ENCODE assay signal across 39 cellular contexts in the genomic region with DNA sequence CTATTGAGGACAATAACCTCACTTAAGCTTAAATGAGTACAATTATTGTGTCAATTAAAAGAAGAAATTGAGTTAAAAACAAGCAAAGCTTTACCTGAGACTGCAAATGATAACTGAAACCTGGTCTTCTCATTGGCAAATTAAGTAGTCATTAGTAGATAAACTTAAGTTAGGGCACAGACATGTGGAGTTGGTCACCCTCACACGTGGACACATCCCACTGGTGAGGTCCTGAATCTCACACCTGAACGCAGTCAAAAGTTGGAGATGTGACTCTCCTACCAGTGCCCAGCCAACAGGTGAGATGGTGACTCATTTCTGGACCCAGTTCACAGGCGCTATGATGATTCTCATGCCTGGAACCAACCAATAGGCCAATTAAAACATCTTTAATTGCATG.
"Had no signal": no experiment of that assay in that cellular context is flagged by ENCODE, and none has a peak within 500 bp of the region (broad histone marks: within the 10 kb centered on the region; RNA-seq: fewer than 3 reads in every experiment).

No MANE protein-coding gene starts in this region.

- H3K4me3 ChIP-seq: adrenal gland, ascending aorta, body of pancreas, breast epithelium, cardiac muscle cell had no signal

- H3K27ac ChIP-seq: adrenal gland, ascending aorta, body of pancreas, brain microvascular endothelial cell, breast epithelium, cardiac muscle cell had no signal

- DNase-seq: activated effector memory CD4-positive, alpha-beta T cell treated with anti-CD3 and anti-CD28 coated beads, Interleukin-2, amount 50 U/mL, for 16 hours; activated effector memory CD4-positive, alpha-beta T cell treated with Interleukin-2 at 50 U/mL for 16 hours; activated gamma-delta T cell; activated gamma-delta T cell treated with Interleukin-2 at 50 U/mL for 16 hours; activated naive CD4-positive, alpha-beta T cell; activated naive CD4-positive, alpha-beta T cell treated with anti-CD3 and anti-CD28 coated beads for 36 hours; activated naive CD4-positive, alpha-beta T cell treated with anti-CD3 and anti-CD28 coated beads, Interleukin-2, amount 10 ng/mL, durations not matched to agents 7 days and 5 days; activated naive CD4-positive, alpha-beta T cell treated with anti-CD3 and anti-CD28 coated beads, Interleukin-2, amount 50 U/mL, for 16 hours; activated naive CD4-positive, alpha-beta T cell treated with Interleukin-2 at 50 U/mL for 16 hours; activated naive CD8-positive, alpha-beta T cell treated with anti-CD3 and anti-CD28 coated beads for 36 hours; activated naive CD8-positive, alpha-beta T cell treated with anti-CD3 and anti-CD28 coated beads, Interleukin-2, amount 10 ng/mL, durations not matched to agents 7 days and 5 days; activated naive CD8-positive, alpha-beta T cell treated with anti-CD3 and anti-CD28 coated beads, Interleukin-2, amount 50 U/mL, for 24 hours; activated T-cell treated with anti-CD3 and anti-CD28 coated beads, Interleukin-2, amount 50 U/mL, for 1 hour; activated T-cell treated with anti-CD3 and anti-CD28 coated beads, Interleukin-2, amount 50 U/mL, for 24 hours; activated T-cell treated with anti-CD3 and anti-CD28 coated beads, Interleukin-2, amount 50 U/mL, for 4 hours; activated T-cell treated with anti-CD3 and anti-CD28 coated beads, Interleukin-2, amount 50 U/mL, for 48 hours; activated T-cell treated with anti-CD3 and anti-CD28 coated beads, Interleukin-2, amount 50 U/mL, for 72 hours; adrenal gland; amniotic stem cell; amygdala; anterior cingulate cortex; body of pancreas; brain microvascular endothelial cell; caudate nucleus; central memory CD4-positive, alpha-beta T cell; cerebellar nuclear complex had no signal

- H3K27me3 Mint-ChIP-seq: activated naive CD4-positive, alpha-beta T cell treated with anti-CD3 and anti-CD28 coated beads, Interleukin-2, amount 10 ng/mL, durations not matched to agents 7 days and 5 days; activated naive CD8-positive, alpha-beta T cell treated with anti-CD3 and anti-CD28 coated beads, Interleukin-2, amount 10 ng/mL, durations not matched to agents 7 days and 5 days had no signal

- H3K9me3 Mint-ChIP-seq: activated naive CD4-positive, alpha-beta T cell treated with anti-CD3 and anti-CD28 coated beads for 36 hours; activated naive CD4-positive, alpha-beta T cell treated with anti-CD3 and anti-CD28 coated beads, Interleukin-2, amount 50 U/mL, for 24 hours; activated naive CD8-positive, alpha-beta T cell treated with anti-CD3 and anti-CD28 coated beads for 36 hours; activated T-cell treated with anti-CD3 and anti-CD28 coated beads, Interleukin-2, amount 50 U/mL, for 24 hours; activated T-cell treated with anti-CD3 and anti-CD28 coated beads, Interleukin-2, amount 50 U/mL, for 4 hours; activated T-helper 17 cell treated with anti-CD3 and anti-CD28 coated beads, Interleukin-2, amount 50 U/mL, for 72 hours had no signal

- H3K27me3 ChIP-seq: ascending aorta, brain microvascular endothelial cell, cardiac muscle cell had no signal

- H3K36me3 Mint-ChIP-seq: activated naive CD4-positive, alpha-beta T cell treated with anti-CD3 and anti-CD28 coated beads, Interleukin-2, amount 10 ng/mL, durations not matched to agents 7 days and 5 days; activated naive CD4-positive, alpha-beta T cell treated with anti-CD3 and anti-CD28 coated beads, Interleukin-2, amount 50 U/mL, for 24 hours; activated naive CD4-positive, alpha-beta T cell treated with anti-CD3 and anti-CD28 coated beads, Interleukin-2, amount 50 U/mL, for 72 hours; activated naive CD8-positive, alpha-beta T cell; activated naive CD8-positive, alpha-beta T cell treated with anti-CD3 and anti-CD28 coated beads for 36 hours; activated naive CD8-positive, alpha-beta T cell treated with anti-CD3 and anti-CD28 coated beads, Interleukin-2, amount 10 ng/mL, durations not matched to agents 7 days and 5 days; brain had no signal

- H3K4me3 Mint-ChIP-seq: activated naive CD4-positive, alpha-beta T cell treated with anti-CD3 and anti-CD28 coated beads for 36 hours; activated naive CD4-positive, alpha-beta T cell treated with anti-CD3 and anti-CD28 coated beads, Interleukin-2, amount 10 ng/mL, durations not matched to agents 7 days and 5 days; activated naive CD4-positive, alpha-beta T cell treated with anti-CD3 and anti-CD28 coated beads, Interleukin-2, amount 50 U/mL, for 24 hours; activated naive CD8-positive, alpha-beta T cell; activated naive CD8-positive, alpha-beta T cell treated with anti-CD3 and anti-CD28 coated beads for 36 hours; activated naive CD8-positive, alpha-beta T cell treated with anti-CD3 and anti-CD28 coated beads, Interleukin-2, amount 10 ng/mL, durations not matched to agents 7 days and 5 days; activated naive CD8-positive, alpha-beta T cell treated with anti-CD3 and anti-CD28 coated beads, Interleukin-2, amount 50 U/mL, for 24 hours; activated T-cell treated with anti-CD3 and anti-CD28 coated beads, Interleukin-2, amount 50 U/mL, for 24 hours; activated T-cell treated with anti-CD3 and anti-CD28 coated beads, Interleukin-2, amount 50 U/mL, for 4 hours; activated T-cell treated with anti-CD3 and anti-CD28 coated beads, Interleukin-2, amount 50 U/mL, for 72 hours; activated T-helper 1 cell treated with anti-CD3 and anti-CD28 coated beads, Interleukin-12 subunit alpha, Interleukin-12 subunit beta, Interleukin-2, Interleukin-4 antibody, amounts not matched to agents 30 ng/mL and 10 ng/mL and 1 ng/mL, durations not matched to agents 14 hours and 24 hours and 36 hours; activated T-helper 17 cell treated with anti-CD3 and anti-CD28 coated beads, Interleukin-2, amount 50 U/mL, for 72 hours; brain; central memory CD8-positive, alpha-beta T cell had no signal

- H3K27ac Mint-ChIP-seq: activated naive CD4-positive, alpha-beta T cell treated with anti-CD3 and anti-CD28 coated beads for 36 hours; activated naive CD4-positive, alpha-beta T cell treated with anti-CD3 and anti-CD28 coated beads, Interleukin-2, amount 10 ng/mL, durations not matched to agents 7 days and 5 days; activated naive CD4-positive, alpha-beta T cell treated with anti-CD3 and anti-CD28 coated beads, Interleukin-2, amount 50 U/mL, for 24 hours; activated naive CD4-positive, alpha-beta T cell treated with anti-CD3 and anti-CD28 coated beads, Interleukin-2, amount 50 U/mL, for 72 hours; activated naive CD8-positive, alpha-beta T cell; activated naive CD8-positive, alpha-beta T cell treated with anti-CD3 and anti-CD28 coated beads for 36 hours; activated naive CD8-positive, alpha-beta T cell treated with anti-CD3 and anti-CD28 coated beads, Interleukin-2, amount 10 ng/mL, durations not matched to agents 7 days and 5 days; activated naive CD8-positive, alpha-beta T cell treated with anti-CD3 and anti-CD28 coated beads, Interleukin-2, amount 50 U/mL, for 24 hours; activated T-cell treated with anti-CD3 and anti-CD28 coated beads, Interleukin-2, amount 50 U/mL, for 24 hours; activated T-cell treated with anti-CD3 and anti-CD28 coated beads, Interleukin-2, amount 50 U/mL, for 72 hours; activated T-helper 1 cell treated with anti-CD3 and anti-CD28 coated beads, Interleukin-12 subunit alpha, Interleukin-12 subunit beta, Interleukin-2, Interleukin-4 antibody, amounts not matched to agents 30 ng/mL and 10 ng/mL and 1 ng/mL, durations not matched to agents 14 hours and 24 hours and 36 hours; activated T-helper 17 cell treated with anti-CD3 and anti-CD28 coated beads, Interleukin-2, amount 50 U/mL, for 72 hours; activated T-helper 2 cell treated with anti-CD3 and anti-CD28 coated beads, Interferon-gamma antibody, Interleukin-2, Interleukin-4, amounts not matched to agents 10 μg/mL and 5 μg/mL and 100 μg/mL, durations not matched to agents 14 hours and 24 hours and 36 hours; brain had no signal

- H3K9me3 ChIP-seq: adrenal gland, ascending aorta, body of pancreas, breast epithelium had no signal

- H3K4me1 ChIP-seq: adrenal gland, ascending aorta, body of pancreas, breast epithelium had no signal

- H3K36me3 ChIP-seq: adrenal gland, ascending aorta, brain microvascular endothelial cell, breast epithelium, cardiac muscle cell had no signal

- H3K4me1 Mint-ChIP-seq: activated naive CD4-positive, alpha-beta T cell treated with anti-CD3 and anti-CD28 coated beads, Interleukin-2, amount 10 ng/mL, durations not matched to agents 7 days and 5 days; activated naive CD4-positive, alpha-beta T cell treated with anti-CD3 and anti-CD28 coated beads, Interleukin-2, amount 50 U/mL, for 24 hours; activated naive CD8-positive, alpha-beta T cell treated with anti-CD3 and anti-CD28 coated beads for 36 hours; activated naive CD8-positive, alpha-beta T cell treated with anti-CD3 and anti-CD28 coated beads, Interleukin-2, amount 10 ng/mL, durations not matched to agents 7 days and 5 days; activated naive CD8-positive, alpha-beta T cell treated with anti-CD3 and anti-CD28 coated beads, Interleukin-2, amount 50 U/mL, for 24 hours; activated T-helper 17 cell treated with anti-CD3 and anti-CD28 coated beads, Interleukin-2, amount 50 U/mL, for 72 hours; central memory CD8-positive, alpha-beta T cell had no signal

- FAIRE-seq: astrocyte, bronchial epithelial cell had no signal

- ATAC-seq: activated naive CD4-positive, alpha-beta T cell treated with anti-CD3 and anti-CD28 coated beads, Interleukin-2, amount 50 U/mL, for 72 hours; activated naive CD8-positive, alpha-beta T cell treated with anti-CD3 and anti-CD28 coated beads, Interleukin-2, amount 50 U/mL, for 24 hours; activated T-cell treated with anti-CD3 and anti-CD28 coated beads, Interleukin-2, amount 50 U/mL, for 4 hours; activated T-cell treated with anti-CD3 and anti-CD28 coated beads, Interleukin-2, amount 50 U/mL, for 72 hours; activated T-helper 17 cell treated with anti-CD3 and anti-CD28 coated beads, Interleukin-2, amount 50 U/mL, for 72 hours; body of pancreas had no signal
